In genomic region chr5:26518065-26518464, GRCh38 we compare ENCODE assay signal across 25 cellular contexts.
"Had no signal": no experiment of that assay in that cellular context is flagged by ENCODE, and none has a peak within 500 bp of the region (broad histone marks: within the 10 kb centered on the region; RNA-seq: fewer than 3 reads in every experiment).

No MANE protein-coding gene starts in this region.

- H3K4me1 ChIP-seq: esophagus squamous epithelium, gastrocnemius medialis, heart right ventricle, left lung, lower lobe of right lung had no signal

- H3K9me3 ChIP-seq: esophagus squamous epithelium, gastrocnemius medialis, lower lobe of right lung had no signal

- H3K9me3 Mint-ChIP-seq: endodermal cell had no signal

- H3K27me3 ChIP-seq: dorsolateral prefrontal cortex, esophagus squamous epithelium, gastrocnemius medialis, heart right ventricle, left lung had no signal

- H3K4me3 ChIP-seq: coronary artery, dorsolateral prefrontal cortex, esophagus squamous epithelium, gastrocnemius medialis, heart right ventricle, left lung, lower lobe of right lung, mucosa of descending colon had no signal

- H3K27ac Mint-ChIP-seq: effector memory CD8-positive, alpha-beta T cell; endodermal cell; mesothelial cell of epicardium; naive B cell had no signal

- H3K36me3 Mint-ChIP-seq: mesothelial cell of epicardium, naive B cell had no signal

- DNase-seq: dermis blood vessel endothelial cell; dorsolateral prefrontal cortex; effector CD8-positive, alpha-beta T cell; effector memory CD8-positive, alpha-beta T cell; endodermal cell; erythroblast; esophagus squamous epithelium; foreskin fibroblast; foreskin melanocyte; gastrocnemius medialis; glutamatergic neuron; head of caudate nucleus; heart right ventricle; hippocampal formation; left cardiac atrium; left lung; left ventricle myocardium superior; lower lobe of right lung; mesenchymal stem cell; mucosa of descending colon; naive B cell had no signal

- H3K4me1 Mint-ChIP-seq: endodermal cell, mesothelial cell of epicardium, naive B cell had no signal

- H3K27me3 Mint-ChIP-seq: effector memory CD8-positive, alpha-beta T cell; naive B cell had no signal

- ATAC-seq: effector memory CD8-positive, alpha-beta T cell; esophagus mucosa; gastrocnemius medialis; heart right ventricle; left cardiac atrium; left lung; left ventricle myocardium superior; lower lobe of right lung; mucosa of descending colon had no signal

- H3K36me3 ChIP-seq: esophagus squamous epithelium, gastrocnemius medialis, heart right ventricle, left lung, lower lobe of right lung had no signal

- H3K27ac ChIP-seq: coronary artery, dorsolateral prefrontal cortex, epithelial cell of prostate, esophagus squamous epithelium, gastrocnemius medialis, heart right ventricle, left lung, lower lobe of right lung had no signal

- H3K4me3 Mint-ChIP-seq: effector memory CD8-positive, alpha-beta T cell; endodermal cell; mesothelial cell of epicardium; naive B cell had no signal
